12 cellular contexts compared by ENCODE assay signal in genomic region chr6:116115781-116116180, GRCh38. TPM values are rescaled to one million over a fixed set of nuclear protein-coding genes. Genes with fewer than 3 reads are reported as not detected.
DNase-seq lines count a peak whose midpoint lies in the region; ATAC-seq and TF ChIP-seq lines count a peak whose summit lies in the region.
"Had no signal": no experiment of that assay in that cellular context is flagged by ENCODE, and none has a peak within 500 bp of the region (broad histone marks: within the 10 kb centered on the region; RNA-seq: fewer than 3 reads in every experiment).

No MANE protein-coding gene starts in this region.

- H3K9me3 ChIP-seq in RWPE2 (ENCODE audit: severe bottlenecking) (no peaks in the 10 kb centered on the region), hepatocyte (ENCODE audit: low read depth) (no peaks in the 10 kb centered on the region)
- H3K9me3 ChIP-seq: transverse colon had no signal

- H3K27ac ChIP-seq in RWPE2 (ENCODE audit: poor library complexity, severe bottlenecking), result no peak overlapping the region
- H3K27ac ChIP-seq in hepatocyte, result no peak overlapping the region
- H3K27ac ChIP-seq: transverse colon had no signal

- H3K4me2 ChIP-seq in hepatocyte, result no peak overlapping the region

- peak; percentile 29 for TF ChIP-seq CTCF in AG09309 (IDR thresholded peaks at IDR 0.05; ENCODE audit: control insufficient read depth, insufficient read depth, low read depth, low read length, missing control alignments)
- TF ChIP-seq CTCF in GM06990 (IDR thresholded peaks at IDR 0.05; ENCODE audit: insufficient read depth, low read length, poor library complexity, severe bottlenecking), result peak; percentile 19
- TF ChIP-seq CTCF in RWPE2 (IDR thresholded peaks at IDR 0.05; ENCODE audit: poor library complexity, severe bottlenecking), result peak; percentile 61
- peak; percentile 55 for TF ChIP-seq CTCF in hepatocyte (IDR thresholded peaks at IDR 0.05; ENCODE audit: poor library complexity)

- WGBS in hepatocyte (ENCODE audit: low lambda C conversion rate, missing lambda C conversion rate), result 91% methylated on average over 2 of the region's 2 CpGs

- H3K4me1 ChIP-seq in RWPE2 (ENCODE audit: insufficient read depth, poor library complexity, severe bottlenecking) (no peaks in the 10 kb centered on the region), hepatocyte (ENCODE audit: insufficient read depth) (no peaks in the 10 kb centered on the region)
- H3K4me1 ChIP-seq: transverse colon had no signal

- H3K36me3 ChIP-seq in GM06990 (ENCODE audit: control insufficient read depth, insufficient read depth, low read length) (peaks cover 15% of the 10 kb centered on the region), RWPE2 (ENCODE audit: low read depth) (peaks cover 69% of the 10 kb centered on the region), hepatocyte (replicated peaks; ENCODE audit: insufficient read depth, low read depth) (no peaks in the 10 kb centered on the region)

- ATAC-seq in RWPE2 (ENCODE audit: low read depth) (no peak), GM18858 (IDR thresholded peaks at IDR 0.05; ENCODE audit: unreplicated experiment) (no peak), HG03045 (IDR thresholded peaks at IDR 0.05; ENCODE audit: unreplicated experiment) (no peak)

- H3K4me3 ChIP-seq in AG09309 (ENCODE audit: control insufficient read depth, low read depth, low read length), result no peak overlapping the region
- no peak overlapping the region for H3K4me3 ChIP-seq in GM06990 (replicated peaks; ENCODE audit: low read depth, low read length)
- no peak overlapping the region for H3K4me3 ChIP-seq in RWPE2 (ENCODE audit: severe bottlenecking)
- no peak overlapping the region for H3K4me3 ChIP-seq in hepatocyte
- H3K4me3 ChIP-seq: transverse colon had no signal

- H3K79me2 ChIP-seq in hepatocyte, result no peaks in the 10 kb centered on the region

- H4K20me1 ChIP-seq in hepatocyte (ENCODE audit: insufficient read depth, poor library complexity, severe bottlenecking), result no peaks in the 10 kb centered on the region

- H3K27me3 ChIP-seq in GM06990 (replicated peaks; ENCODE audit: control insufficient read depth, insufficient read depth, low read length), result no peaks in the 10 kb centered on the region
- no peaks in the 10 kb centered on the region for H3K27me3 ChIP-seq in RWPE2 (ENCODE audit: insufficient read depth, poor library complexity, severe bottlenecking)
- H3K27me3 ChIP-seq in hepatocyte, result no peaks in the 10 kb centered on the region
- H3K27me3 ChIP-seq: transverse colon had no signal

- DNase-seq in AG09309 (ENCODE audit: low read depth) (no peak), GM06990 (ENCODE audit: extremely low read depth, insufficient read length) (no peak), RWPE2 (ENCODE audit: low spot score) (no peak), hepatocyte (ENCODE audit: low spot score) (no peak)
- DNase-seq in activated CD4-positive, alpha-beta T cell treated with anti-CD3 and anti-CD28 coated beads for 48 hours, result no peak
- no peak for DNase-seq in central memory CD4-positive, alpha-beta T cell
- DNase-seq: activated CD4-positive, alpha-beta T cell treated with anti-CD3 and anti-CD28 coated beads, Interleukin-2, amount 10 ng/mL, durations not matched to agents 24 days and 14 days; activated naive CD8-positive, alpha-beta T cell treated with anti-CD3 and anti-CD28 coated beads for 36 hours; transverse colon had no signal

- no peak overlapping the region for H2AFZ ChIP-seq in hepatocyte

- H3K9me2 ChIP-seq in hepatocyte (replicated peaks; ENCODE audit: insufficient read depth), result no peaks in the 10 kb centered on the region

RNA-seq across cellular contexts. Expression of gene COL10A1, which starts 10.2 kb away (rescaled TPM):
- 0.04 and 0.07 TPM in 2 replicates for total RNA-seq in hepatocyte
- polyA plus RNA-seq in hepatocyte, result 0.05 TPM in 1 of 2 replicates, not detected in the other
- total RNA-seq: activated CD4-positive, alpha-beta T cell treated with anti-CD3 and anti-CD28 coated beads, Interleukin-2, amount 10 ng/mL, durations not matched to agents 24 days and 14 days; activated naive CD8-positive, alpha-beta T cell treated with anti-CD3 and anti-CD28 coated beads for 36 hours; omental fat pad; transverse colon had no signal

RNA-seq across cellular contexts. Expression of gene NT5DC1, which starts 15.1 kb away (rescaled TPM):
- total RNA-seq in hepatocyte, result 10.3 and 11.4 TPM in 2 replicates
- 27.8 and 39.2 TPM in 2 replicates for polyA plus RNA-seq in hepatocyte

RNA-seq across cellular contexts. Expression of gene FRK, which starts 55.1 kb away (rescaled TPM):
- 15.3 and 16.9 TPM in 2 replicates for total RNA-seq in hepatocyte
- 2.5 and 2.7 TPM in 2 replicates for polyA plus RNA-seq in hepatocyte
- total RNA-seq: activated CD4-positive, alpha-beta T cell treated with anti-CD3 and anti-CD28 coated beads, Interleukin-2, amount 10 ng/mL, durations not matched to agents 24 days and 14 days had no signal
